8 cellular contexts compared by ENCODE assay signal in genomic region chr3:126487151-126487771, GRCh38. TPM values are rescaled to one million over a fixed set of nuclear protein-coding genes. Genes with fewer than 3 reads are reported as not detected.
A peak's percentile ranks its signal among the peaks of the same experiment; 100 is the strongest.
DNase-seq lines count a peak whose midpoint lies in the region; FAIRE-seq and TF ChIP-seq lines count a peak whose summit lies in the region.

No MANE protein-coding gene starts in this region.

- DNase-seq in AML-193 (lab: John Stamatoyannopoulos, UW) (peak; percentile 66 to 78), Kasumi-1 (lab: John Stamatoyannopoulos, UW) (peak; percentile 40 to 47), kidney (peak; percentile 62), HCEC 1CT (no peak), NCI-H2029 treated with DMSO at 0.1 percent for 48 hours (lab: John Stamatoyannopoulos, UW) (no peak), inferior parietal cortex (ENCODE audit: extremely low spot score) (no peak), occipital lobe (lab: John Stamatoyannopoulos, UW) (no peak)
- no peak for DNase-seq in activated T-helper 2 cell treated with anti-CD3 and anti-CD28 coated beads, Interferon-gamma antibody, Interleukin-2, Interleukin-4, amounts not matched to agents 10 μg/mL and 5 μg/mL and 100 μg/mL, durations not matched to agents 14 hours and 24 hours and 36 hours (ENCODE audit: low spot score)

- no peaks in the 10 kb centered on the region for H3K36me3 ChIP-seq in kidney (ENCODE audit: control insufficient read depth in 1 of 2, insufficient read depth in 2 of 2, low read length in 2 of 2)

- H3K4me3 ChIP-seq in kidney (ENCODE audit: low read length in 2 of 2): no peak overlapping the region

- H3K4me3 Mint-ChIP-seq in activated T-helper 2 cell treated with anti-CD3 and anti-CD28 coated beads, Interferon-gamma antibody, Interleukin-2, Interleukin-4, amounts not matched to agents 10 μg/mL and 5 μg/mL and 100 μg/mL, durations not matched to agents 14 hours and 24 hours and 36 hours (ENCODE audit: low read depth): no peak overlapping the region

- intact Hi-C loops in activated T-helper 2 cell treated with anti-CD3 and anti-CD28 coated beads, Interferon-gamma antibody, Interleukin-2, Interleukin-4, amounts not matched to agents 10 μg/mL and 5 μg/mL and 100 μg/mL, durations not matched to agents 14 hours and 24 hours and 36 hours (cut with micrococcal nuclease): no loop called here
- intact Hi-C loops in kidney (cut with DNase I): no loop called here

- no peak overlapping the region for H3K27ac ChIP-seq in kidney (ENCODE audit: low read depth in 2 of 2, low read length in 2 of 2)

- no peak overlapping the region for H3K9ac ChIP-seq in kidney (ENCODE audit: low read length in 2 of 2)

- no peak for TF ChIP-seq CTCF in kidney (IDR thresholded peaks at IDR 0.05; ENCODE audit: borderline replicate concordance, extremely low read depth, insufficient read depth)

- H3K27me3 Mint-ChIP-seq in activated T-helper 2 cell treated with anti-CD3 and anti-CD28 coated beads, Interferon-gamma antibody, Interleukin-2, Interleukin-4, amounts not matched to agents 10 μg/mL and 5 μg/mL and 100 μg/mL, durations not matched to agents 14 hours and 24 hours and 36 hours (ENCODE audit: low read depth): no peaks in the 10 kb centered on the region

- peaks cover 0 to 3% of the 10 kb centered on the region in 2 donors for H3K4me1 ChIP-seq in kidney (ENCODE audit: control insufficient read depth in 1 of 2, insufficient read depth in 1 of 2, low read depth in 1 of 2, low read length in 2 of 2)

- no peak for FAIRE-seq in kidney (lab: Jason Lieb, UNC)

- no peaks in the 10 kb centered on the region for H3K36me3 Mint-ChIP-seq in activated T-helper 2 cell treated with anti-CD3 and anti-CD28 coated beads, Interferon-gamma antibody, Interleukin-2, Interleukin-4, amounts not matched to agents 10 μg/mL and 5 μg/mL and 100 μg/mL, durations not matched to agents 14 hours and 24 hours and 36 hours (ENCODE audit: low read depth)

- H3K9me3 ChIP-seq in kidney (ENCODE audit: control insufficient read depth in 1 of 2, low read length in 2 of 2): no peaks in the 10 kb centered on the region

- peak overlapping the region; percentile 82 for H3K27ac Mint-ChIP-seq in activated T-helper 2 cell treated with anti-CD3 and anti-CD28 coated beads, Interferon-gamma antibody, Interleukin-2, Interleukin-4, amounts not matched to agents 10 μg/mL and 5 μg/mL and 100 μg/mL, durations not matched to agents 14 hours and 24 hours and 36 hours

- peaks cover 11% of the 10 kb centered on the region for H3K4me1 Mint-ChIP-seq in activated T-helper 2 cell treated with anti-CD3 and anti-CD28 coated beads, Interferon-gamma antibody, Interleukin-2, Interleukin-4, amounts not matched to agents 10 μg/mL and 5 μg/mL and 100 μg/mL, durations not matched to agents 14 hours and 24 hours and 36 hours (ENCODE audit: low read depth)

- no peaks in the 10 kb centered on the region for H3K9me3 Mint-ChIP-seq in activated T-helper 2 cell treated with anti-CD3 and anti-CD28 coated beads, Interferon-gamma antibody, Interleukin-2, Interleukin-4, amounts not matched to agents 10 μg/mL and 5 μg/mL and 100 μg/mL, durations not matched to agents 14 hours and 24 hours and 36 hours

RNA-seq across cellular contexts. Expression of gene ZXDC, which starts 11.6 kb away (rescaled TPM):
- 26.1 and 27.0 TPM in 2 replicates for total RNA-seq in activated T-helper 2 cell treated with anti-CD3 and anti-CD28 coated beads, Interferon-gamma antibody, Interleukin-2, Interleukin-4, amounts not matched to agents 10 μg/mL and 5 μg/mL and 100 μg/mL, durations not matched to agents 14 hours and 24 hours and 36 hours
- total RNA-seq in kidney: 44.8 TPM
- polyA plus RNA-seq in kidney (ENCODE audit: insufficient read depth, low read depth, low replicate concordance): 11.4 TPM
- total RNA-seq in occipital lobe: 40.7 TPM

RNA-seq across cellular contexts. Expression of gene UROC1, which starts 30.3 kb away (rescaled TPM):
- total RNA-seq in activated T-helper 2 cell treated with anti-CD3 and anti-CD28 coated beads, Interferon-gamma antibody, Interleukin-2, Interleukin-4, amounts not matched to agents 10 μg/mL and 5 μg/mL and 100 μg/mL, durations not matched to agents 14 hours and 24 hours and 36 hours: not detected in 2 replicates
- total RNA-seq in kidney (not detected), occipital lobe (not detected)
- polyA plus RNA-seq in kidney (ENCODE audit: insufficient read depth, low read depth, low replicate concordance): not detected

RNA-seq across cellular contexts. Expression of gene CHST13, which starts 36.7 kb away (rescaled TPM):
- total RNA-seq in activated T-helper 2 cell treated with anti-CD3 and anti-CD28 coated beads, Interferon-gamma antibody, Interleukin-2, Interleukin-4, amounts not matched to agents 10 μg/mL and 5 μg/mL and 100 μg/mL, durations not matched to agents 14 hours and 24 hours and 36 hours: 0.09 TPM in 1 of 2 replicates, not detected in the other
- total RNA-seq in kidney (3.3 TPM), occipital lobe (not detected)
- polyA plus RNA-seq in kidney (ENCODE audit: insufficient read depth, low read depth, low replicate concordance): 7.0 TPM

Comparison
In these comparisons a context has a peak if more than half of its experiments do, and no peak if none do; other contexts are left out.
1. DNase-seq: peak in AML-193 (2 of 2), Kasumi-1 (2 of 2) and kidney (single experiment); none in activated T-helper 2 cell treated with anti-CD3 and anti-CD28 coated beads, Interferon-gamma antibody, Interleukin-2, Interleukin-4, amounts not matched to agents 10 μg/mL and 5 μg/mL and 100 μg/mL, durations not matched to agents 14 hours and 24 hours and 36 hours (single experiment), HCEC 1CT (single experiment), NCI-H2029 treated with DMSO at 0.1 percent for 48 hours (single experiment), inferior parietal cortex (single experiment) and occipital lobe (single experiment).